Comparison of ENCODE assay signal across 2 cellular contexts in the genomic region with DNA sequence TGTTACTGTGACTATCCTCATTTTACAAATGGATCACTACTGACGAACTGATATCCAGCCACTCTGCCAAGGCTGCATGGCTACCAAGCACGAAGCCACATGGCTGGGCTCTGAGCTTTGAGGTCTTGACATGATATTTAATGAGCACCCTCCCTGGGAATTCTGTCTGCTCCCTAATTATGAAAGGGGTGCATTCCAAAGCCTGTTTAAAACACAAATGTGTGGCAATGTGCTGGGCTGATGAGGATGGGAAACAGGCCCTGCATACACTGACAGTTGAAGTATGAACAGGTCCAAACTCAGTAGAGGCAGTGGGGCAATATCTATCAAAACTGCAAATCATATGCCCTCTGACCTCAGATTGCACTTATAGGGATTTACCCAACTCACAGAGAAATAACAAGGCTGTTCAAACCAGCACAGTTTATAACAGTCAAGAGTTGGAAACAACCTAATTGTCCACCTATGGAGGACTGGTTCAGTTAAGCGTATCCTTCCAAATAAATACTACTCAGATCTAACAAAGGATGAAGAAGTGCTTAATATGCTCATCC.
TF ChIP-seq lines count a peak whose summit lies in the region.

No MANE protein-coding gene starts in this region.

TF ChIP-seq in GM12878, 131 proteins besides CTCF, POLR2A, EP300 and RAD21:
- peak; percentile 36; the same call in 1 of the 2 replicates for TF ChIP-seq MTA3 (IDR thresholded peaks at IDR 0.05; ENCODE audit: borderline replicate concordance, low read length)
- no peak for TF ChIP-seq CEBPB (IDR thresholded peaks at IDR 0.05; ENCODE audit: borderline replicate concordance in 1 of 2, low read depth in 2 of 2, low read length in 2 of 2)
- peak; percentile 64 for TF ChIP-seq NR2C1 (IDR thresholded peaks at IDR 0.05)
- TF ChIP-seq, protein P1, sequence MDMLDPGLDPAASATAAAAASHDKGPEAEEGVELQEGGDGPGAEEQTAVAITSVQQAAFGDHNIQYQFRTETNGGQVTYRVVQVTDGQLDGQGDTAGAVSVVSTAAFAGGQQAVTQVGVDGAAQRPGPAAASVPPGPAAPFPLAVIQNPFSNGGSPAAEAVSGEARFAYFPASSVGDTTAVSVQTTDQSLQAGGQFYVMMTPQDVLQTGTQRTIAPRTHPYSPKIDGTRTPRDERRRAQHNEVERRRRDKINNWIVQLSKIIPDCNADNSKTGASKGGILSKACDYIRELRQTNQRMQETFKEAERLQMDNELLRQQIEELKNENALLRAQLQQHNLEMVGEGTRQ (IDR thresholded peaks at IDR 0.05; ENCODE audit: borderline replicate concordance, low read depth, low read length) = no peak
- TF ChIP-seq, protein P2, sequence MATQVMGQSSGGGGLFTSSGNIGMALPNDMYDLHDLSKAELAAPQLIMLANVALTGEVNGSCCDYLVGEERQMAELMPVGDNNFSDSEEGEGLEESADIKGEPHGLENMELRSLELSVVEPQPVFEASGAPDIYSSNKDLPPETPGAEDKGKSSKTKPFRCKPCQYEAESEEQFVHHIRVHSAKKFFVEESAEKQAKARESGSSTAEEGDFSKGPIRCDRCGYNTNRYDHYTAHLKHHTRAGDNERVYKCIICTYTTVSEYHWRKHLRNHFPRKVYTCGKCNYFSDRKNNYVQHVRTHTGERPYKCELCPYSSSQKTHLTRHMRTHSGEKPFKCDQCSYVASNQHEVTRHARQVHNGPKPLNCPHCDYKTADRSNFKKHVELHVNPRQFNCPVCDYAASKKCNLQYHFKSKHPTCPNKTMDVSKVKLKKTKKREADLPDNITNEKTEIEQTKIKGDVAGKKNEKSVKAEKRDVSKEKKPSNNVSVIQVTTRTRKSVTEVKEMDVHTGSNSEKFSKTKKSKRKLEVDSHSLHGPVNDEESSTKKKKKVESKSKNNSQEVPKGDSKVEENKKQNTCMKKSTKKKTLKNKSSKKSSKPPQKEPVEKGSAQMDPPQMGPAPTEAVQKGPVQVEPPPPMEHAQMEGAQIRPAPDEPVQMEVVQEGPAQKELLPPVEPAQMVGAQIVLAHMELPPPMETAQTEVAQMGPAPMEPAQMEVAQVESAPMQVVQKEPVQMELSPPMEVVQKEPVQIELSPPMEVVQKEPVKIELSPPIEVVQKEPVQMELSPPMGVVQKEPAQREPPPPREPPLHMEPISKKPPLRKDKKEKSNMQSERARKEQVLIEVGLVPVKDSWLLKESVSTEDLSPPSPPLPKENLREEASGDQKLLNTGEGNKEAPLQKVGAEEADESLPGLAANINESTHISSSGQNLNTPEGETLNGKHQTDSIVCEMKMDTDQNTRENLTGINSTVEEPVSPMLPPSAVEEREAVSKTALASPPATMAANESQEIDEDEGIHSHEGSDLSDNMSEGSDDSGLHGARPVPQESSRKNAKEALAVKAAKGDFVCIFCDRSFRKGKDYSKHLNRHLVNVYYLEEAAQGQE (IDR thresholded peaks at IDR 0.05; ENCODE audit: low read depth, low read length) = no peak
- TF ChIP-seq MYC (IDR thresholded peaks at IDR 0.05; ENCODE audit: insufficient read depth, insufficient read length, insufficient replicate concordance, low read length, severe bottlenecking) = no peak
- no peak for TF ChIP-seq WRNIP1 (IDR thresholded peaks at IDR 0.05; ENCODE audit: borderline replicate concordance, low read depth, low read length)
- TF ChIP-seq NR2F1 (conservative IDR thresholded peaks at IDR 0.05) = peak; percentile 77

TF ChIP-seq in SK-N-SH, 30 proteins besides CTCF, POLR2A, EP300 and RAD21:
- TF ChIP-seq, protein P3, sequence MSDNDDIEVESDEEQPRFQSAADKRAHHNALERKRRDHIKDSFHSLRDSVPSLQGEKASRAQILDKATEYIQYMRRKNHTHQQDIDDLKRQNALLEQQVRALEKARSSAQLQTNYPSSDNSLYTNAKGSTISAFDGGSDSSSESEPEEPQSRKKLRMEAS (IDR thresholded peaks at IDR 0.05; ENCODE audit: low read depth) = no peak
- TF ChIP-seq, protein P4, sequence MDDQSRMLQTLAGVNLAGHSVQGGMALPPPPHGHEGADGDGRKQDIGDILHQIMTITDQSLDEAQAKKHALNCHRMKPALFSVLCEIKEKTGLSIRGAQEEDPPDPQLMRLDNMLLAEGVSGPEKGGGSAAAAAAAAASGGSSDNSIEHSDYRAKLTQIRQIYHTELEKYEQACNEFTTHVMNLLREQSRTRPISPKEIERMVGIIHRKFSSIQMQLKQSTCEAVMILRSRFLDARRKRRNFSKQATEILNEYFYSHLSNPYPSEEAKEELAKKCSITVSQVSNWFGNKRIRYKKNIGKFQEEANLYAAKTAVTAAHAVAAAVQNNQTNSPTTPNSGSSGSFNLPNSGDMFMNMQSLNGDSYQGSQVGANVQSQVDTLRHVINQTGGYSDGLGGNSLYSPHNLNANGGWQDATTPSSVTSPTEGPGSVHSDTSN (IDR thresholded peaks at IDR 0.05) = no peak
- TF ChIP-seq, protein P5, sequence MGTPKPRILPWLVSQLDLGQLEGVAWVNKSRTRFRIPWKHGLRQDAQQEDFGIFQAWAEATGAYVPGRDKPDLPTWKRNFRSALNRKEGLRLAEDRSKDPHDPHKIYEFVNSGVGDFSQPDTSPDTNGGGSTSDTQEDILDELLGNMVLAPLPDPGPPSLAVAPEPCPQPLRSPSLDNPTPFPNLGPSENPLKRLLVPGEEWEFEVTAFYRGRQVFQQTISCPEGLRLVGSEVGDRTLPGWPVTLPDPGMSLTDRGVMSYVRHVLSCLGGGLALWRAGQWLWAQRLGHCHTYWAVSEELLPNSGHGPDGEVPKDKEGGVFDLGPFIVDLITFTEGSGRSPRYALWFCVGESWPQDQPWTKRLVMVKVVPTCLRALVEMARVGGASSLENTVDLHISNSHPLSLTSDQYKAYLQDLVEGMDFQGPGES (IDR thresholded peaks at IDR 0.05; ENCODE audit: low read depth, low read length) = no peak
- TF ChIP-seq TEAD4 (IDR thresholded peaks at IDR 0.05; ENCODE audit: borderline replicate concordance, insufficient read depth) (no peak), TAF1 (IDR thresholded peaks at IDR 0.05; ENCODE audit: borderline replicate concordance, low read depth, low read length) (no peak), FOSL2 (IDR thresholded peaks at IDR 0.05; ENCODE audit: borderline replicate concordance, low read depth) (no peak), GABPA (IDR thresholded peaks at IDR 0.05; ENCODE audit: low read depth) (no peak)
